Comparison of ENCODE assay signal across 1 cellular context in genomic region chr3:177208223-177208622, GRCh38.
TF ChIP-seq lines count a peak whose summit lies in the region.

No MANE protein-coding gene starts in this region.

TF ChIP-seq in HepG2, 621 proteins besides CTCF, POLR2A, EP300 and RAD21:
- TF ChIP-seq, protein P1, sequence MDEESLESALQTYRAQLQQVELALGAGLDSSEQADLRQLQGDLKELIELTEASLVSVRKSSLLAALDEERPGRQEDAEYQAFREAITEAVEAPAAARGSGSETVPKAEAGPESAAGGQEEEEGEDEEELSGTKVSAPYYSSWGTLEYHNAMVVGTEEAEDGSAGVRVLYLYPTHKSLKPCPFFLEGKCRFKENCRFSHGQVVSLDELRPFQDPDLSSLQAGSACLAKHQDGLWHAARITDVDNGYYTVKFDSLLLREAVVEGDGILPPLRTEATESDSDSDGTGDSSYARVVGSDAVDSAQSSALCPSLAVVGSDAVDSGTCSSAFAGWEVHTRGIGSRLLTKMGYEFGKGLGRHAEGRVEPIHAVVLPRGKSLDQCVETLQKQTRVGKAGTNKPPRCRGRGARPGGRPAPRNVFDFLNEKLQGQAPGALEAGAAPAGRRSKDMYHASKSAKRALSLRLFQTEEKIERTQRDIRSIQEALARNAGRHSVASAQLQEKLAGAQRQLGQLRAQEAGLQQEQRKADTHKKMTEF (CRISPR knock-in tag; IDR thresholded peaks at IDR 0.05) = 0 out of 2 replicates have a peak, but pooled peaks have one; percentile 37
- TF ChIP-seq FOSL2 (CRISPR knock-in tag; IDR thresholded peaks at IDR 0.05) = peak; percentile 54
- TF ChIP-seq ISX (CRISPR knock-in tag; conservative IDR thresholded peaks at IDR 0.05) = no peak
- no peak for TF ChIP-seq MEIS1 (CRISPR knock-in tag; IDR thresholded peaks at IDR 0.05; ENCODE audit: borderline replicate concordance)
- 0 out of 2 replicates have a peak, but pooled peaks have one; percentile 31 for TF ChIP-seq ZNF652 (CRISPR knock-in tag; IDR thresholded peaks at IDR 0.05; ENCODE audit: borderline replicate concordance, low read depth)
